In the genomic region with DNA sequence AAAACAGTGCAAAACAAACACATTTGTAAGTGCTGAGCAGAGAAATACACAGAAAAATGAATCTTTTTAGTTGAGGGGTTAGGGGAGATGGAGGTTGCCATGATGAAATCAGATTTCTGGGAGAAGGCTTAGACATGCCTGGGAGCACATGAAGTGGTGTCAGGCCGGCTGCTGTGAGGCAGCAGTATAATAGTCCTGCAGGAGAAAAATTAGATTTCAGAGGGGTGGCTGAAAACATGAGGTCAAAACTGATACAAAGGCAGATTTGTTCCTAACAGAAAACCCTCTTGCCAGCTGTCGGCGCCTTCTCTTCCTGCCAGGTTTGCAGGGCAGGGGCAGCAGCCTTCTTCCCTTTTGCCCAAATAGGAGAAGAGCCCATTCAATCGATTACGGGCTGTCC, we compare ENCODE assay signal across 24 cellular contexts.
"Had no signal": no experiment of that assay in that cellular context is flagged by ENCODE, and none has a peak within 500 bp of the region (broad histone marks: within the 10 kb centered on the region; RNA-seq: fewer than 3 reads in every experiment).

No MANE protein-coding gene starts in this region.

- H3K4me3 ChIP-seq: body of pancreas, hepatocyte, left ventricle myocardium inferior, sigmoid colon, smooth muscle cell, stomach, upper lobe of left lung had no signal

- DNase-seq: activated CD4-positive, alpha-beta T cell treated with anti-CD3 and anti-CD28 coated beads, Interleukin-2, amount 10 ng/mL, durations not matched to agents 7 days and 5 days; activated CD4-positive, CD25-positive, alpha-beta regulatory T cell treated with anti-CD3 and anti-CD28 coated beads, Interleukin-2, amount 50 U/mL, for 72 hours; activated CD8-positive, alpha-beta memory T cell treated with anti-CD3 and anti-CD28 coated beads, Interleukin-2, amount 10 ng/mL, durations not matched to agents 7 days and 5 days; activated CD8-positive, alpha-beta T cell treated with anti-CD3 and anti-CD28 coated beads for 36 hours; activated gamma-delta T cell; activated naive CD4-positive, alpha-beta T cell treated with anti-CD3 and anti-CD28 coated beads, Interleukin-2, amount 50 U/mL, for 16 hours; activated T-cell treated with anti-CD3 and anti-CD28 coated beads for 4 hours; body of pancreas; dermis blood vessel endothelial cell; effector CD8-positive, alpha-beta T cell; foreskin melanocyte; immature natural killer cell; kidney glomerular epithelial cell; left ventricle myocardium inferior; naive thymus-derived CD4-positive, alpha-beta T cell; posterior cingulate gyrus; sigmoid colon; stimulated activated CD4-positive, alpha-beta T cell treated with anti-CD3 and anti-CD28 coated beads, Interleukin-15, amount 100 ng/mL, for 24 hours; stomach; upper lobe of left lung had no signal

- H3K9me3 ChIP-seq: body of pancreas, left ventricle myocardium inferior, sigmoid colon, stomach, upper lobe of left lung had no signal

- H3K27ac ChIP-seq: body of pancreas, hepatocyte, left ventricle myocardium inferior, sigmoid colon, stomach, upper lobe of left lung, VCaP had no signal

- H3K27me3 ChIP-seq: body of pancreas, sigmoid colon, stomach, upper lobe of left lung had no signal

- H3K79me2 ChIP-seq: hepatocyte had no signal

- H3K4me2 ChIP-seq: hepatocyte, smooth muscle cell had no signal

- ATAC-seq: activated CD8-positive, alpha-beta memory T cell treated with anti-CD3 and anti-CD28 coated beads, Interleukin-2, amount 10 ng/mL, durations not matched to agents 7 days and 5 days; activated CD8-positive, alpha-beta T cell treated with anti-CD3 and anti-CD28 coated beads for 36 hours; body of pancreas; naive thymus-derived CD4-positive, alpha-beta T cell; stimulated activated memory B cell treated with anti-CD40 and anti-IgM and Interleukin-4, amounts not matched to agents 10 μg/mL and 1 μg/mL and 100 μg/mL, for 72 hours had no signal

- H2AFZ ChIP-seq: hepatocyte had no signal

- H3K4me1 ChIP-seq: body of pancreas, left ventricle myocardium inferior, sigmoid colon, stomach, upper lobe of left lung had no signal

- H3K36me3 ChIP-seq: left ventricle myocardium inferior, sigmoid colon, stomach, upper lobe of left lung had no signal
